ENCODE assay signal across 10 cellular contexts in the genomic region with DNA sequence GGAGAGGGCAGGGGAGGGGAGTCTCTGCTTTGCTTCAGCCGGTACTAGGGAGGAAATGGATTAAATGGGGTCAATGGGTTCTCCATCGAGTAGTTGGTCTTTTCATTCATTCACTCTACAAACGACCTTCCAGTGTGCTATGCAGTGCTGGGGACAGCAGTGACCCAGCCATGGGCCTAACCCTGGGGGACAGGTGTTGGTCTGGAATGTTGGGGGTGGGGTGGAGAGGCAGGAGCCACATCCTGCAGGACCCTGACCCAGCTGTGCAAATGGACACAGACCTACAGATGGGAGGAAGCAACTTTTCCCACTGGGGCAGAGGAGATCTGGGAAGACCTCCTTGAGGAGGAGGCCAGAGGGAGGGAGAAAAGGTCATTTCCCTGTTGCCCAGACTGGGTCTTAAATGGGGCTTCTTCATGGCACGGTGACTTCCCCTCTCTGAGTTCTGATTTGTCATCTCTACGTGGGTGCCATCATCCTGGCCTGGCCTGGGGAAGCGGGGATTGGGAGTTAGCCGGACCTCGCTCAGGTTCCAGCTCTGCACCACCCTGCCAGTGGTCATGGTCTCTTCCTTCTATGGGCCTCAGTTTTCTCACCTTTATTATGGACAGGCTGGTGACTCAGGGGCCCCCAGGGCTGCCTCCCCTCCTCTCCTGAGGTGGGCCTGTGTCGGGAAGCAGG. TPM values are rescaled to one million over a fixed set of nuclear protein-coding genes. Genes with fewer than 3 reads are reported as not detected.
DNase-seq lines count a peak whose midpoint lies in the region; ATAC-seq and TF ChIP-seq lines count a peak whose summit lies in the region.
"Had no signal": no experiment of that assay in that cellular context is flagged by ENCODE, and none has a peak within 500 bp of the region (broad histone marks: within the 10 kb centered on the region; RNA-seq: fewer than 3 reads in every experiment).

No MANE protein-coding gene starts in this region.

- H3K9me3 Mint-ChIP-seq in activated T-cell treated with anti-CD3 and anti-CD28 coated beads, Interleukin-2, amount 50 U/mL, for 4 hours, result no peaks in the 10 kb centered on the region
- H3K9me3 Mint-ChIP-seq in activated T-helper 17 cell treated with anti-CD3 and anti-CD28 coated beads, Interleukin-2, amount 50 U/mL, for 72 hours, result no peaks in the 10 kb centered on the region

- intact Hi-C loops in right lobe of liver (cut with DNase I), result no loop called here
- intact Hi-C loops in transverse colon (cut with DNase I; ENCODE audit: low total_unique reads), result no loop called here
- intact Hi-C loops in ascending aorta (cut with DNase I), result no loop called here
- intact Hi-C loops in ovary (cut with DNase I), result no loop called here

- H3K4me1 ChIP-seq in right lobe of liver (no peaks in the 10 kb centered on the region), transverse colon (no peaks in the 10 kb centered on the region), ascending aorta (no peaks in the 10 kb centered on the region), ovary (ENCODE audit: insufficient read depth) (no peaks in the 10 kb centered on the region)

- H3K27ac ChIP-seq in right lobe of liver (peak overlapping the region in 2 of 3 donors; percentile 30 to 80), transverse colon (peak overlapping the region; percentile 73 to 82 (median 79)), ascending aorta (peak overlapping the region in 1 of 2 donors; percentile 38), ovary (no peak overlapping the region)
- H3K27ac ChIP-seq: brain microvascular endothelial cell had no signal

- H3K27ac Mint-ChIP-seq in activated T-helper 17 cell treated with anti-CD3 and anti-CD28 coated beads, Interleukin-2, amount 50 U/mL, for 72 hours, result peak overlapping the region; percentile 88

- H3K36me3 Mint-ChIP-seq in activated T-cell treated with anti-CD3 and anti-CD28 coated beads, Interleukin-2, amount 50 U/mL, for 4 hours (ENCODE audit: insufficient read depth), result peaks cover 15% of the 10 kb centered on the region
- H3K36me3 Mint-ChIP-seq in activated T-helper 17 cell treated with anti-CD3 and anti-CD28 coated beads, Interleukin-2, amount 50 U/mL, for 72 hours (ENCODE audit: low read depth), result peaks cover 67% of the 10 kb centered on the region

- H3K9me3 ChIP-seq in right lobe of liver, result no peaks in the 10 kb centered on the region
- no peaks in the 10 kb centered on the region for H3K9me3 ChIP-seq in transverse colon
- H3K9me3 ChIP-seq in ascending aorta, result no peaks in the 10 kb centered on the region
- no peaks in the 10 kb centered on the region for H3K9me3 ChIP-seq in ovary

- TF ChIP-seq POLR2A in right lobe of liver (IDR thresholded peaks at IDR 0.05) (no peak), transverse colon (IDR thresholded peaks at IDR 0.05) (no peak), ovary (IDR thresholded peaks at IDR 0.05) (no peak)

- TF ChIP-seq CTCF in right lobe of liver (IDR thresholded peaks at IDR 0.05) (no peak), transverse colon (IDR thresholded peaks at IDR 0.05) (no peak), ascending aorta (IDR thresholded peaks at IDR 0.05) (no peak), ovary (IDR thresholded peaks at IDR 0.05) (no peak)

- WGBS in right lobe of liver (ENCODE audit: insufficient coverage, low coverage, low lambda C conversion rate, missing lambda C conversion rate), result 41% methylated on average over 8 of the region's 9 CpGs
- 51% methylated on average over 9 of the region's 9 CpGs; no CpG with 5 or more reads in 1 of the 2 donors for WGBS in transverse colon (ENCODE audit: low coverage in 1 of 2), 2 donors
- 37 to 65% (median 51%) methylated on average over 9 of the region's 9 CpGs for WGBS in ovary, 3 donors

- H3K4me3 Mint-ChIP-seq in activated T-cell treated with anti-CD3 and anti-CD28 coated beads, Interleukin-2, amount 50 U/mL, for 4 hours, result peak overlapping the region; percentile 88
- peak overlapping the region; percentile 98 for H3K4me3 Mint-ChIP-seq in activated T-helper 17 cell treated with anti-CD3 and anti-CD28 coated beads, Interleukin-2, amount 50 U/mL, for 72 hours

- in situ Hi-C loops in transverse colon (cut with MboI; ENCODE audit: low pct_ligation_motif_present in 1 of 4, low pct_unique_long_range_greater_than_20kb in 1 of 4, low sequenced_read_pairs in 3 of 4), result no loop called here

- peaks cover 71% of the 10 kb centered on the region for H3K4me1 Mint-ChIP-seq in activated T-cell treated with anti-CD3 and anti-CD28 coated beads, Interleukin-2, amount 50 U/mL, for 4 hours (ENCODE audit: low read depth)
- H3K4me1 Mint-ChIP-seq in activated T-helper 17 cell treated with anti-CD3 and anti-CD28 coated beads, Interleukin-2, amount 50 U/mL, for 72 hours, result peaks cover 56% of the 10 kb centered on the region

- peak; percentile 3 to 11 for ATAC-seq in activated T-cell treated with anti-CD3 and anti-CD28 coated beads, Interleukin-2, amount 50 U/mL, for 4 hours
- no peak for ATAC-seq in activated T-helper 17 cell treated with anti-CD3 and anti-CD28 coated beads, Interleukin-2, amount 50 U/mL, for 72 hours (replicated peaks)
- peak; percentile 13 to 25 (median 20) for ATAC-seq in right lobe of liver

- no peak for DNase-seq in activated T-cell treated with anti-CD3 and anti-CD28 coated beads, Interleukin-2, amount 50 U/mL, for 4 hours
- no peak for DNase-seq in activated T-cell treated with anti-CD3 and anti-CD28 coated beads for 4 hours
- no peak for DNase-seq in right lobe of liver
- no peak for DNase-seq in transverse colon
- no peak for DNase-seq in DMS114 treated with DMSO at 0.1 percent for 48 hours (lab: John Stamatoyannopoulos, UW; ENCODE audit: unreplicated experiment)
- no peak for DNase-seq in ascending aorta (ENCODE audit: low spot score in 2 of 2)
- DNase-seq in ovary, result no peak
- DNase-seq: brain microvascular endothelial cell, NCI-H510A had no signal

- TF ChIP-seq EP300 in transverse colon (IDR thresholded peaks at IDR 0.05; ENCODE audit: low read depth) (no peak), ovary (IDR thresholded peaks at IDR 0.05) (no peak)

- peak overlapping the region; percentile 26 to 44 (median 29) for H3K4me3 ChIP-seq in right lobe of liver
- H3K4me3 ChIP-seq in transverse colon, result peak overlapping the region in 3 of 4 donors; percentile 27 to 52 (median 30)
- peak overlapping the region in 1 of 2 donors; percentile 55 for H3K4me3 ChIP-seq in ascending aorta
- H3K4me3 ChIP-seq in ovary, result no peak overlapping the region

- H3K36me3 ChIP-seq in right lobe of liver, result no peaks in the 10 kb centered on the region
- no peaks in the 10 kb centered on the region for H3K36me3 ChIP-seq in transverse colon
- H3K36me3 ChIP-seq in ascending aorta, result no peaks in the 10 kb centered on the region
- no peaks in the 10 kb centered on the region for H3K36me3 ChIP-seq in ovary
- H3K36me3 ChIP-seq: brain microvascular endothelial cell had no signal

- no peaks in the 10 kb centered on the region for H3K27me3 ChIP-seq in right lobe of liver
- peaks cover 25% of the 10 kb centered on the region for H3K27me3 ChIP-seq in transverse colon
- H3K27me3 ChIP-seq in ascending aorta, result peaks cover 6% of the 10 kb centered on the region
- no peaks in the 10 kb centered on the region for H3K27me3 ChIP-seq in ovary
- H3K27me3 ChIP-seq: brain microvascular endothelial cell had no signal

- no peaks in the 10 kb centered on the region for H3K27me3 Mint-ChIP-seq in activated T-cell treated with anti-CD3 and anti-CD28 coated beads, Interleukin-2, amount 50 U/mL, for 4 hours (ENCODE audit: low read depth)
- H3K27me3 Mint-ChIP-seq in activated T-helper 17 cell treated with anti-CD3 and anti-CD28 coated beads, Interleukin-2, amount 50 U/mL, for 72 hours, result no peaks in the 10 kb centered on the region

RNA-seq across cellular contexts. Expression of a gene that starts 2.0 kb away (rescaled TPM):
- 10 to 100 TPM in 1 of 3 donors, 1 to 10 TPM in 2; 9.0 to 10.9 (median 9.7) TPM for total RNA-seq in activated T-cell treated with anti-CD3 and anti-CD28 coated beads, Interleukin-2, amount 50 U/mL, for 4 hours
- total RNA-seq in activated T-helper 17 cell treated with anti-CD3 and anti-CD28 coated beads, Interleukin-2, amount 50 U/mL, for 72 hours, result 100 to 1,000 TPM in 1 of 2 donors, 10 to 100 TPM in 1; 53.7 to 124 TPM
- total RNA-seq in right lobe of liver, result 10 to 100 TPM in 1 of 6 experiments, 1 to 10 TPM in 5; 2.9 to 12.8 (median 4.0) TPM
- 10 to 100 TPM in 2 of 4 donors, 1 to 10 TPM in 2; 1.4 to 26.9 (median 10.6) TPM for total RNA-seq in transverse colon
- total RNA-seq in ascending aorta, result 130 TPM
- 10 to 100 TPM in 2 of 7 donors, 1 to 10 TPM in 5; 2.4 to 14.5 (median 6.2) TPM for total RNA-seq in ovary
- polyA plus RNA-seq in ovary, result 1 to 10 TPM; 2.6 to 9.1 TPM

RNA-seq across cellular contexts. Expression of a gene that starts 40.2 kb away (rescaled TPM):
- total RNA-seq in activated T-cell treated with anti-CD3 and anti-CD28 coated beads, Interleukin-2, amount 50 U/mL, for 4 hours, result 100 to 1,000 TPM; 388 to 432 (median 395) TPM
- total RNA-seq in activated T-helper 17 cell treated with anti-CD3 and anti-CD28 coated beads, Interleukin-2, amount 50 U/mL, for 72 hours, result 1,000 to 10,000 TPM in 1 of 2 donors, 100 to 1,000 TPM in 1; 674 to 1,069 TPM
- total RNA-seq in right lobe of liver, result 10 to 100 TPM in 1 of 6 experiments, 1 to 10 TPM in 5; 3.4 to 12.9 (median 6.5) TPM
- 10 to 100 TPM in 3 of 4 donors, 1 to 10 TPM in 1; 5.2 to 36.3 (median 24.0) TPM for total RNA-seq in transverse colon
- 11.5 TPM for total RNA-seq in ascending aorta
- 10 to 100 TPM in 2 of 7 donors, 1 to 10 TPM in 5; 2.3 to 18.4 (median 6.0) TPM for total RNA-seq in ovary
- 10 to 100 TPM in 1 of 2 donors, 1 to 10 TPM in 1; 3.9 to 11.0 TPM for polyA plus RNA-seq in ovary

Comparison
In these comparisons a context has a peak if more than half of its experiments do, and no peak if none do; other contexts are left out.
1. H3K27ac ChIP-seq: peak in right lobe of liver (2 of 3) and transverse colon (4 of 4); none in ovary (0 of 2).
2. RNA of a gene that starts 40.2 kb away (total RNA-seq): 674 to 1,069 TPM in activated T-helper 17 cell treated with anti-CD3 and anti-CD28 coated beads, Interleukin-2, amount 50 U/mL, for 72 hours and 388 to 432 TPM in activated T-cell treated with anti-CD3 and anti-CD28 coated beads, Interleukin-2, amount 50 U/mL, for 4 hours; 5.2 to 36.3 TPM in transverse colon, 11.5 TPM in ascending aorta (single experiment), 3.4 to 12.9 TPM in right lobe of liver and 2.3 to 18.4 TPM in ovary; every median in the first group is over 10 times any median in the second.